Comparison of ENCODE assay signal across 37 cellular contexts in genomic region chr3:56094170-56094569, GRCh38.
"Had no signal": no experiment of that assay in that cellular context is flagged by ENCODE, and none has a peak within 500 bp of the region (broad histone marks: within the 10 kb centered on the region; RNA-seq: fewer than 3 reads in every experiment).

No MANE protein-coding gene starts in this region.

- H3K27me3 Mint-ChIP-seq: activated B cell treated with CpG ODN at 0.5 μM for 24 hours; activated CD4-positive, alpha-beta memory T cell treated with anti-CD3 and anti-CD28 coated beads for 36 hours; activated CD4-positive, alpha-beta T cell treated with anti-CD3 and anti-CD28 coated beads, Interleukin-2, amount 10 ng/mL, durations not matched to agents 24 days and 14 days; activated naive CD4-positive, alpha-beta T cell treated with anti-CD3 and anti-CD28 coated beads, Interleukin-2, amount 10 ng/mL, durations not matched to agents 7 days and 5 days; activated naive CD8-positive, alpha-beta T cell; activated naive CD8-positive, alpha-beta T cell treated with anti-CD3 and anti-CD28 coated beads, Interleukin-2, amount 10 ng/mL, durations not matched to agents 7 days and 5 days; activated naive CD8-positive, alpha-beta T cell treated with anti-CD3 and anti-CD28 coated beads, Interleukin-2, amount 50 U/mL, for 24 hours; brain had no signal

- H3K4me1 Mint-ChIP-seq: activated B cell treated with CpG ODN at 0.5 μM for 24 hours; activated CD4-positive, alpha-beta T cell treated with anti-CD3 and anti-CD28 coated beads, Interleukin-2, amount 10 ng/mL, durations not matched to agents 24 days and 14 days; activated naive CD4-positive, alpha-beta T cell treated with anti-CD3 and anti-CD28 coated beads, Interleukin-2, amount 10 ng/mL, durations not matched to agents 7 days and 5 days; activated naive CD4-positive, alpha-beta T cell treated with anti-CD3 and anti-CD28 coated beads, Interleukin-2, amount 50 U/mL, for 24 hours; activated naive CD8-positive, alpha-beta T cell treated with anti-CD3 and anti-CD28 coated beads, Interleukin-2, amount 10 ng/mL, durations not matched to agents 7 days and 5 days; activated naive CD8-positive, alpha-beta T cell treated with anti-CD3 and anti-CD28 coated beads, Interleukin-2, amount 50 U/mL, for 24 hours; activated T-helper 17 cell treated with anti-CD3 and anti-CD28 coated beads, Interleukin-2, amount 50 U/mL, for 72 hours; brain had no signal

- H3K4me3 ChIP-seq: ascending aorta, cardiac muscle cell had no signal

- FAIRE-seq: bronchial epithelial cell, TTC549 had no signal

- H3K36me3 ChIP-seq: ascending aorta, cardiac muscle cell, WERI-Rb-1 had no signal

- H3K27me3 ChIP-seq: ascending aorta, cardiac muscle cell had no signal

- ATAC-seq: activated CD8-positive, alpha-beta T cell treated with anti-CD3 and anti-CD28 coated beads for 36 hours; activated naive CD8-positive, alpha-beta T cell treated with anti-CD3 and anti-CD28 coated beads, Interleukin-2, amount 50 U/mL, for 24 hours; activated T-cell treated with anti-CD3 and anti-CD28 coated beads, Interleukin-2, amount 50 U/mL, for 4 hours; activated T-cell treated with anti-CD3 and anti-CD28 coated beads, Interleukin-2, amount 50 U/mL, for 72 hours; activated T-helper 17 cell treated with anti-CD3 and anti-CD28 coated beads, Interleukin-2, amount 50 U/mL, for 72 hours had no signal

- H3K27ac ChIP-seq: ascending aorta, cardiac muscle cell, WERI-Rb-1 had no signal

- H3K9me3 Mint-ChIP-seq: activated CD4-positive, alpha-beta memory T cell treated with anti-CD3 and anti-CD28 coated beads for 36 hours; activated CD4-positive, alpha-beta T cell treated with anti-CD3 and anti-CD28 coated beads, Interleukin-2, amount 10 ng/mL, durations not matched to agents 24 days and 14 days; activated CD8-positive, alpha-beta T cell treated with anti-CD3 and anti-CD28 coated beads for 36 hours; activated naive CD4-positive, alpha-beta T cell treated with anti-CD3 and anti-CD28 coated beads, Interleukin-2, amount 50 U/mL, for 24 hours; activated naive CD8-positive, alpha-beta T cell treated with anti-CD3 and anti-CD28 coated beads, Interleukin-2, amount 50 U/mL, for 24 hours; activated T-cell treated with anti-CD3 and anti-CD28 coated beads, Interleukin-2, amount 50 U/mL, for 72 hours; activated T-helper 1 cell treated with anti-CD3 and anti-CD28 coated beads, Interleukin-12 subunit alpha, Interleukin-12 subunit beta, Interleukin-2, Interleukin-4 antibody, amounts not matched to agents 30 ng/mL and 10 ng/mL and 1 ng/mL, durations not matched to agents 14 hours and 24 hours and 36 hours; activated T-helper 17 cell treated with anti-CD3 and anti-CD28 coated beads, Interleukin-2, amount 50 U/mL, for 72 hours; brain; T-helper 1 cell treated with Interleukin-12 subunit alpha and Interleukin-12 subunit beta and Interleukin-4 antibody, amounts not matched to agents 30 μg/mL and 1 μg/mL, for 36 hours; T-helper 2 cell treated with Interferon-gamma antibody and Interleukin-4, amounts not matched to agents 5 μg/mL and 100 μg/mL, for 36 hours had no signal

- H3K36me3 Mint-ChIP-seq: activated CD4-positive, alpha-beta memory T cell treated with anti-CD3 and anti-CD28 coated beads for 36 hours; activated naive CD4-positive, alpha-beta T cell treated with anti-CD3 and anti-CD28 coated beads, Interleukin-2, amount 10 ng/mL, durations not matched to agents 7 days and 5 days; activated naive CD4-positive, alpha-beta T cell treated with anti-CD3 and anti-CD28 coated beads, Interleukin-2, amount 50 U/mL, for 24 hours; activated naive CD8-positive, alpha-beta T cell; activated naive CD8-positive, alpha-beta T cell treated with anti-CD3 and anti-CD28 coated beads, Interleukin-2, amount 10 ng/mL, durations not matched to agents 7 days and 5 days; brain had no signal

- H3K4me3 Mint-ChIP-seq: activated B cell treated with CpG ODN at 0.5 μM for 24 hours; activated CD4-positive, alpha-beta memory T cell treated with anti-CD3 and anti-CD28 coated beads for 36 hours; activated CD4-positive, alpha-beta T cell treated with anti-CD3 and anti-CD28 coated beads, Interleukin-2, amount 10 ng/mL, durations not matched to agents 24 days and 14 days; activated CD8-positive, alpha-beta T cell treated with anti-CD3 and anti-CD28 coated beads for 36 hours; activated naive CD4-positive, alpha-beta T cell treated with anti-CD3 and anti-CD28 coated beads, Interleukin-2, amount 10 ng/mL, durations not matched to agents 7 days and 5 days; activated naive CD4-positive, alpha-beta T cell treated with anti-CD3 and anti-CD28 coated beads, Interleukin-2, amount 50 U/mL, for 24 hours; activated naive CD8-positive, alpha-beta T cell; activated naive CD8-positive, alpha-beta T cell treated with anti-CD3 and anti-CD28 coated beads, Interleukin-2, amount 10 ng/mL, durations not matched to agents 7 days and 5 days; activated naive CD8-positive, alpha-beta T cell treated with anti-CD3 and anti-CD28 coated beads, Interleukin-2, amount 50 U/mL, for 24 hours; activated T-cell treated with anti-CD3 and anti-CD28 coated beads, Interleukin-2, amount 50 U/mL, for 4 hours; activated T-cell treated with anti-CD3 and anti-CD28 coated beads, Interleukin-2, amount 50 U/mL, for 72 hours; activated T-helper 1 cell treated with anti-CD3 and anti-CD28 coated beads, Interleukin-12 subunit alpha, Interleukin-12 subunit beta, Interleukin-2, Interleukin-4 antibody, amounts not matched to agents 30 ng/mL and 10 ng/mL and 1 ng/mL, durations not matched to agents 14 hours and 24 hours and 36 hours; activated T-helper 17 cell treated with anti-CD3 and anti-CD28 coated beads, Interleukin-2, amount 50 U/mL, for 72 hours; brain; T-helper 1 cell treated with Interleukin-12 subunit alpha and Interleukin-12 subunit beta and Interleukin-4 antibody, amounts not matched to agents 30 μg/mL and 1 μg/mL, for 36 hours; T-helper 2 cell treated with Interferon-gamma antibody and Interleukin-4, amounts not matched to agents 5 μg/mL and 100 μg/mL, for 36 hours had no signal

- H3K4me1 ChIP-seq: ascending aorta had no signal

- H3K27ac Mint-ChIP-seq: activated B cell treated with CpG ODN at 0.5 μM for 24 hours; activated CD4-positive, alpha-beta memory T cell treated with anti-CD3 and anti-CD28 coated beads for 36 hours; activated CD4-positive, alpha-beta T cell treated with anti-CD3 and anti-CD28 coated beads, Interleukin-2, amount 10 ng/mL, durations not matched to agents 24 days and 14 days; activated CD8-positive, alpha-beta T cell treated with anti-CD3 and anti-CD28 coated beads for 36 hours; activated naive CD4-positive, alpha-beta T cell treated with anti-CD3 and anti-CD28 coated beads, Interleukin-2, amount 10 ng/mL, durations not matched to agents 7 days and 5 days; activated naive CD4-positive, alpha-beta T cell treated with anti-CD3 and anti-CD28 coated beads, Interleukin-2, amount 50 U/mL, for 24 hours; activated naive CD8-positive, alpha-beta T cell; activated naive CD8-positive, alpha-beta T cell treated with anti-CD3 and anti-CD28 coated beads, Interleukin-2, amount 10 ng/mL, durations not matched to agents 7 days and 5 days; activated naive CD8-positive, alpha-beta T cell treated with anti-CD3 and anti-CD28 coated beads, Interleukin-2, amount 50 U/mL, for 24 hours; activated T-cell treated with anti-CD3 and anti-CD28 coated beads, Interleukin-2, amount 50 U/mL, for 72 hours; activated T-helper 1 cell treated with anti-CD3 and anti-CD28 coated beads, Interleukin-12 subunit alpha, Interleukin-12 subunit beta, Interleukin-2, Interleukin-4 antibody, amounts not matched to agents 30 ng/mL and 10 ng/mL and 1 ng/mL, durations not matched to agents 14 hours and 24 hours and 36 hours; activated T-helper 17 cell treated with anti-CD3 and anti-CD28 coated beads, Interleukin-2, amount 50 U/mL, for 72 hours; brain; T-helper 1 cell treated with Interleukin-12 subunit alpha and Interleukin-12 subunit beta and Interleukin-4 antibody, amounts not matched to agents 30 μg/mL and 1 μg/mL, for 36 hours; T-helper 2 cell treated with Interferon-gamma antibody and Interleukin-4, amounts not matched to agents 5 μg/mL and 100 μg/mL, for 36 hours had no signal

- H3K9me3 ChIP-seq: ascending aorta had no signal

- DNase-seq: activated B cell treated with CpG ODN at 0.5 μM for 24 hours; activated CD4-positive, alpha-beta memory T cell treated with anti-CD3 and anti-CD28 coated beads for 36 hours; activated CD4-positive, alpha-beta T cell treated with anti-CD3 and anti-CD28 coated beads for 4 hours; activated CD4-positive, alpha-beta T cell treated with anti-CD3 and anti-CD28 coated beads, Interleukin-2, amount 10 ng/mL, durations not matched to agents 24 days and 14 days; activated CD4-positive, alpha-beta T cell treated with anti-CD3 and anti-CD28 coated beads, Interleukin-2, amount 50 U/mL, for 1 hour; activated CD4-positive, alpha-beta T cell treated with anti-CD3 and anti-CD28 coated beads, Interleukin-2, amount 50 U/mL, for 4 hours; activated CD4-positive, CD25-positive, alpha-beta regulatory T cell treated with anti-CD3 and anti-CD28 coated beads, Interleukin-2, amount 50 U/mL, for 72 hours; activated CD8-positive, alpha-beta memory T cell treated with anti-CD3 and anti-CD28 coated beads, Interleukin-2, amount 50 U/mL, for 4 hours; activated CD8-positive, alpha-beta T cell treated with anti-CD3 and anti-CD28 coated beads for 36 hours; activated gamma-delta T cell; activated naive CD4-positive, alpha-beta T cell treated with anti-CD3 and anti-CD28 coated beads, Interleukin-2, amount 10 ng/mL, durations not matched to agents 7 days and 5 days; activated naive CD4-positive, alpha-beta T cell treated with Interleukin-2 at 50 U/mL for 16 hours; activated naive CD8-positive, alpha-beta T cell treated with anti-CD3 and anti-CD28 coated beads, Interleukin-2, amount 10 ng/mL, durations not matched to agents 7 days and 5 days; activated naive CD8-positive, alpha-beta T cell treated with anti-CD3 and anti-CD28 coated beads, Interleukin-2, amount 50 U/mL, for 24 hours; activated T-cell treated with anti-CD3 and anti-CD28 coated beads for 4 hours; activated T-cell treated with anti-CD3 and anti-CD28 coated beads, Interleukin-2, amount 50 U/mL, for 1 hour; activated T-cell treated with anti-CD3 and anti-CD28 coated beads, Interleukin-2, amount 50 U/mL, for 4 hours; activated T-cell treated with anti-CD3 and anti-CD28 coated beads, Interleukin-2, amount 50 U/mL, for 72 hours; amygdala; anterior cingulate cortex; caudate nucleus; SW 1271; T-helper 1 cell; T-helper 2 cell; T-helper 9 cell; WERI-Rb-1 had no signal
